ENCODE assay signal across 14 cellular contexts in the genomic region with DNA sequence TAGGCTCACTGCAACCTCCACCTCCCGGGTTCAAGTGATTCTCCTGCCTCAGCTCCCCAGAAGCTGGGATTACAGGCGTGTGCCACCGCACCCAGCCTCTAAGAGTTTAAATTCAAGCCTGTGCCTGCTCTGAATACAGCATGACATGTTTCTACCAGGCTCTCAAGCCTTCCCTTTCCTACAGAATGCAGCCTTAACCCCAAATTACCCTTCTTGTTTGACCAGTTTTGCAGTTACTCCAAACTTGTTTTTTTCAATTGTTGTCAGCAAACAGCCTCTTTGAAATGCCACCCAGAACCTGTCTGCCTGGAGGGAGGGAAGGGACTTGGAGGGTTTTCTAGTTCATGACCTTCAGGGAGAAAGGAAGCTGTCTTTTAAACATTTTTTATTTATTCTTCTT. TPM values are rescaled to one million over a fixed set of nuclear protein-coding genes. Genes with fewer than 3 reads are reported as not detected.
DNase-seq lines count a peak whose midpoint lies in the region; ATAC-seq and TF ChIP-seq lines count a peak whose summit lies in the region.
"Had no signal": no experiment of that assay in that cellular context is flagged by ENCODE, and none has a peak within 500 bp of the region (broad histone marks: within the 10 kb centered on the region; RNA-seq: fewer than 3 reads in every experiment).

No MANE protein-coding gene starts in this region.

- no peak overlapping the region for H3K4me2 ChIP-seq in mesendoderm (ENCODE audit: low read length)
- H3K4me2 ChIP-seq: SK-N-SH had no signal

- H3K4me1 ChIP-seq in breast epithelium (peaks cover 0 to 4% of the 10 kb centered on the region in 2 donors), mesendoderm (ENCODE audit: control insufficient read depth, low read depth, low read length) (peaks cover 5% of the 10 kb centered on the region), upper lobe of right lung (peaks cover 27% of the 10 kb centered on the region)

- H3K27ac Mint-ChIP-seq in activated T-cell treated with anti-CD3 and anti-CD28 coated beads, Interleukin-2, amount 50 U/mL, for 72 hours: peak overlapping the region; percentile 46
- no peak overlapping the region for H3K27ac Mint-ChIP-seq in activated T-helper 2 cell treated with anti-CD3 and anti-CD28 coated beads, Interferon-gamma antibody, Interleukin-2, Interleukin-4, amounts not matched to agents 10 μg/mL and 5 μg/mL and 100 μg/mL, durations not matched to agents 14 hours and 24 hours and 36 hours
- H3K27ac Mint-ChIP-seq: activated naive CD8-positive, alpha-beta T cell treated with anti-CD3 and anti-CD28 coated beads, Interleukin-2, amount 50 U/mL, for 24 hours had no signal

- H3K4me3 ChIP-seq in breast epithelium (no peak overlapping the region), mesendoderm (ENCODE audit: low read length) (no peak overlapping the region), upper lobe of right lung (no peak overlapping the region)

- H3K36me3 ChIP-seq in breast epithelium: no peaks in the 10 kb centered on the region
- no peaks in the 10 kb centered on the region for H3K36me3 ChIP-seq in mesendoderm (ENCODE audit: control insufficient read depth, insufficient read depth, low read length)
- peaks cover 17% of the 10 kb centered on the region for H3K36me3 ChIP-seq in upper lobe of right lung

- WGBS in mesendoderm (ENCODE audit: extremely low coverage, insufficient coverage, low lambda C conversion rate): no CpG with 5 or more reads among the region's 3 CpGs

- H2BK5ac ChIP-seq in mesendoderm (ENCODE audit: low read length): no peak overlapping the region

- H3K27me3 Mint-ChIP-seq in activated T-cell treated with anti-CD3 and anti-CD28 coated beads, Interleukin-2, amount 50 U/mL, for 72 hours (ENCODE audit: low read depth): no peaks in the 10 kb centered on the region
- no peaks in the 10 kb centered on the region for H3K27me3 Mint-ChIP-seq in activated T-cell treated with anti-CD3 and anti-CD28 coated beads, Interleukin-2, amount 50 U/mL, for 4 hours (ENCODE audit: low read depth)
- no peaks in the 10 kb centered on the region for H3K27me3 Mint-ChIP-seq in activated T-helper 2 cell treated with anti-CD3 and anti-CD28 coated beads, Interferon-gamma antibody, Interleukin-2, Interleukin-4, amounts not matched to agents 10 μg/mL and 5 μg/mL and 100 μg/mL, durations not matched to agents 14 hours and 24 hours and 36 hours (ENCODE audit: low read depth)
- H3K27me3 Mint-ChIP-seq: activated naive CD8-positive, alpha-beta T cell treated with anti-CD3 and anti-CD28 coated beads, Interleukin-2, amount 50 U/mL, for 24 hours had no signal

- no peaks in the 10 kb centered on the region for H3K36me3 Mint-ChIP-seq in activated T-cell treated with anti-CD3 and anti-CD28 coated beads, Interleukin-2, amount 50 U/mL, for 72 hours (ENCODE audit: insufficient read depth in 2 of 2)
- H3K36me3 Mint-ChIP-seq in activated T-cell treated with anti-CD3 and anti-CD28 coated beads, Interleukin-2, amount 50 U/mL, for 4 hours (ENCODE audit: insufficient read depth): peaks cover 7% of the 10 kb centered on the region
- no peaks in the 10 kb centered on the region for H3K36me3 Mint-ChIP-seq in activated T-helper 2 cell treated with anti-CD3 and anti-CD28 coated beads, Interferon-gamma antibody, Interleukin-2, Interleukin-4, amounts not matched to agents 10 μg/mL and 5 μg/mL and 100 μg/mL, durations not matched to agents 14 hours and 24 hours and 36 hours (ENCODE audit: low read depth)

- no peak overlapping the region for H3K4me3 Mint-ChIP-seq in activated T-cell treated with anti-CD3 and anti-CD28 coated beads, Interleukin-2, amount 50 U/mL, for 72 hours
- H3K4me3 Mint-ChIP-seq in activated T-cell treated with anti-CD3 and anti-CD28 coated beads, Interleukin-2, amount 50 U/mL, for 4 hours: no peak overlapping the region
- H3K4me3 Mint-ChIP-seq in activated T-helper 2 cell treated with anti-CD3 and anti-CD28 coated beads, Interferon-gamma antibody, Interleukin-2, Interleukin-4, amounts not matched to agents 10 μg/mL and 5 μg/mL and 100 μg/mL, durations not matched to agents 14 hours and 24 hours and 36 hours (ENCODE audit: low read depth): no peak overlapping the region
- H3K4me3 Mint-ChIP-seq: activated naive CD8-positive, alpha-beta T cell treated with anti-CD3 and anti-CD28 coated beads, Interleukin-2, amount 50 U/mL, for 24 hours had no signal

- no peak overlapping the region for H4K8ac ChIP-seq in mesendoderm (ENCODE audit: low read depth, low read length)

- DNase-seq in activated T-cell treated with anti-CD3 and anti-CD28 coated beads, Interleukin-2, amount 50 U/mL, for 72 hours: no peak
- no peak for DNase-seq in activated T-cell treated with anti-CD3 and anti-CD28 coated beads, Interleukin-2, amount 50 U/mL, for 4 hours
- DNase-seq in breast epithelium (ENCODE audit: low spot score in 2 of 2): no peak
- DNase-seq in mesendoderm: peak; percentile 61
- no peak for DNase-seq in upper lobe of right lung
- DNase-seq in AG08395 (ENCODE audit: low spot score): no peak
- no peak for DNase-seq in activated T-helper 2 cell treated with anti-CD3 and anti-CD28 coated beads, Interferon-gamma antibody, Interleukin-2, Interleukin-4, amounts not matched to agents 10 μg/mL and 5 μg/mL and 100 μg/mL, durations not matched to agents 14 hours and 24 hours and 36 hours (ENCODE audit: low spot score)
- DNase-seq in NCI-H82 (lab: John Stamatoyannopoulos, UW): no peak
- DNase-seq: activated CD4-positive, alpha-beta T cell treated with anti-CD3 and anti-CD28 coated beads for 48 hours; activated naive CD8-positive, alpha-beta T cell treated with anti-CD3 and anti-CD28 coated beads, Interleukin-2, amount 50 U/mL, for 24 hours; GOT3; NCI-H526 treated with DMSO at 0.1 percent for 48 hours; occipital lobe; SK-N-SH had no signal

- H3K27ac ChIP-seq in breast epithelium: peak overlapping the region; percentile 77 to 84
- no peak overlapping the region for H3K27ac ChIP-seq in mesendoderm (ENCODE audit: low read depth, low read length)
- peak overlapping the region; percentile 78 for H3K27ac ChIP-seq in upper lobe of right lung

- TF ChIP-seq POLR2A in breast epithelium (IDR thresholded peaks at IDR 0.05): no peak

- no peak overlapping the region for H3K9ac ChIP-seq in mesendoderm (ENCODE audit: low read length)
- H3K9ac ChIP-seq: SK-N-SH had no signal

- peaks cover 9% of the 10 kb centered on the region for H3K4me1 Mint-ChIP-seq in activated T-cell treated with anti-CD3 and anti-CD28 coated beads, Interleukin-2, amount 50 U/mL, for 72 hours (ENCODE audit: low read depth)
- peaks cover 25% of the 10 kb centered on the region for H3K4me1 Mint-ChIP-seq in activated T-cell treated with anti-CD3 and anti-CD28 coated beads, Interleukin-2, amount 50 U/mL, for 4 hours (ENCODE audit: low read depth)
- H3K4me1 Mint-ChIP-seq in activated T-helper 2 cell treated with anti-CD3 and anti-CD28 coated beads, Interferon-gamma antibody, Interleukin-2, Interleukin-4, amounts not matched to agents 10 μg/mL and 5 μg/mL and 100 μg/mL, durations not matched to agents 14 hours and 24 hours and 36 hours (ENCODE audit: low read depth): peaks cover 18% of the 10 kb centered on the region

- H3K9me3 Mint-ChIP-seq in activated T-cell treated with anti-CD3 and anti-CD28 coated beads, Interleukin-2, amount 50 U/mL, for 72 hours: no peaks in the 10 kb centered on the region
- no peaks in the 10 kb centered on the region for H3K9me3 Mint-ChIP-seq in activated T-cell treated with anti-CD3 and anti-CD28 coated beads, Interleukin-2, amount 50 U/mL, for 4 hours
- no peaks in the 10 kb centered on the region for H3K9me3 Mint-ChIP-seq in activated T-helper 2 cell treated with anti-CD3 and anti-CD28 coated beads, Interferon-gamma antibody, Interleukin-2, Interleukin-4, amounts not matched to agents 10 μg/mL and 5 μg/mL and 100 μg/mL, durations not matched to agents 14 hours and 24 hours and 36 hours
- H3K9me3 Mint-ChIP-seq: activated naive CD8-positive, alpha-beta T cell treated with anti-CD3 and anti-CD28 coated beads, Interleukin-2, amount 50 U/mL, for 24 hours had no signal

- intact Hi-C loops in breast epithelium (cut with DNase I; ENCODE audit: low total_unique reads): loop anchor here (10.0 kb wide), 1 partner anchor 760 kb away; no protein-coding TSS in a partner anchor
- intact Hi-C loops in upper lobe of right lung (cut with DNase I): no loop called here
- intact Hi-C loops in activated T-helper 2 cell treated with anti-CD3 and anti-CD28 coated beads, Interferon-gamma antibody, Interleukin-2, Interleukin-4, amounts not matched to agents 10 μg/mL and 5 μg/mL and 100 μg/mL, durations not matched to agents 14 hours and 24 hours and 36 hours (cut with micrococcal nuclease): no loop called here

- no peak for ATAC-seq in activated T-cell treated with anti-CD3 and anti-CD28 coated beads, Interleukin-2, amount 50 U/mL, for 72 hours (replicated peaks in 1 of 2)
- ATAC-seq in activated T-cell treated with anti-CD3 and anti-CD28 coated beads, Interleukin-2, amount 50 U/mL, for 4 hours: no peak
- peak; percentile 75 for ATAC-seq in upper lobe of right lung
- ATAC-seq: activated naive CD8-positive, alpha-beta T cell treated with anti-CD3 and anti-CD28 coated beads, Interleukin-2, amount 50 U/mL, for 24 hours had no signal

- H3K79me2 ChIP-seq in mesendoderm (ENCODE audit: control insufficient read depth, insufficient read depth, low read length): no peaks in the 10 kb centered on the region

- TF ChIP-seq CTCF in breast epithelium (IDR thresholded peaks at IDR 0.05) (no peak), upper lobe of right lung (IDR thresholded peaks at IDR 0.05) (no peak)

- no peak overlapping the region for H3K56ac ChIP-seq in mesendoderm (ENCODE audit: low read length)

- no peak overlapping the region for H3K18ac ChIP-seq in mesendoderm (ENCODE audit: low read length)

- no peak overlapping the region for H2BK120ac ChIP-seq in mesendoderm (ENCODE audit: low read depth, low read length)

- H3K27me3 ChIP-seq in breast epithelium: no peaks in the 10 kb centered on the region
- no peaks in the 10 kb centered on the region for H3K27me3 ChIP-seq in mesendoderm (ENCODE audit: insufficient read depth, low read length, poor library complexity)
- no peaks in the 10 kb centered on the region for H3K27me3 ChIP-seq in upper lobe of right lung

- H2AK5ac ChIP-seq in mesendoderm (ENCODE audit: low read length): no peak overlapping the region

- no peak overlapping the region for H4K5ac ChIP-seq in mesendoderm (ENCODE audit: low read length)

- H3K79me1 ChIP-seq in mesendoderm (ENCODE audit: low read length): peaks cover 4% of the 10 kb centered on the region

- H3K9me3 ChIP-seq in breast epithelium (no peaks in the 10 kb centered on the region), upper lobe of right lung (no peaks in the 10 kb centered on the region)
- H3K9me3 ChIP-seq: SK-N-SH had no signal

- no peak overlapping the region for H2BK15ac ChIP-seq in mesendoderm (replicated peaks; ENCODE audit: low read depth)

- H3K23ac ChIP-seq in mesendoderm (ENCODE audit: low read length): no peak overlapping the region

- H3K4ac ChIP-seq in mesendoderm (ENCODE audit: low read depth, low read length): no peak overlapping the region

RNA-seq across cellular contexts. Expression of a gene that starts 15.4 kb away (rescaled TPM):
- 10 to 100 TPM; 23.8 to 24.5 TPM for total RNA-seq in activated T-cell treated with anti-CD3 and anti-CD28 coated beads, Interleukin-2, amount 50 U/mL, for 72 hours
- total RNA-seq in activated T-cell treated with anti-CD3 and anti-CD28 coated beads, Interleukin-2, amount 50 U/mL, for 4 hours: 10 to 100 TPM; 38.8 to 44.7 (median 40.0) TPM
- 10 to 100 TPM; 38.2 to 53.1 (median 40.1) TPM for total RNA-seq in breast epithelium
- polyA plus RNA-seq in mesendoderm (2013, experiment 1 of 2): 65.1 TPM
- polyA plus RNA-seq in mesendoderm (2013, experiment 2 of 2): 63.6 TPM
- 44.0 TPM for total RNA-seq in upper lobe of right lung
- 26.6 and 27.2 TPM in 2 replicates for total RNA-seq in activated T-helper 2 cell treated with anti-CD3 and anti-CD28 coated beads, Interferon-gamma antibody, Interleukin-2, Interleukin-4, amounts not matched to agents 10 μg/mL and 5 μg/mL and 100 μg/mL, durations not matched to agents 14 hours and 24 hours and 36 hours

RNA-seq across cellular contexts. Expression of a gene that starts 31.7 kb away (rescaled TPM):
- not detected for total RNA-seq in activated T-cell treated with anti-CD3 and anti-CD28 coated beads, Interleukin-2, amount 50 U/mL, for 72 hours
- total RNA-seq in activated T-cell treated with anti-CD3 and anti-CD28 coated beads, Interleukin-2, amount 50 U/mL, for 4 hours: not detected
- 1 to 10 TPM in 2 of 3 donors, under 1 TPM in 1; 0.64 to 6.4 (median 2.0) TPM for total RNA-seq in breast epithelium
- 1.2 TPM for polyA plus RNA-seq in mesendoderm (2013, experiment 1 of 2)
- polyA plus RNA-seq in mesendoderm (2013, experiment 2 of 2): 1.2 TPM
- total RNA-seq in upper lobe of right lung: 4.5 TPM
- total RNA-seq in activated T-helper 2 cell treated with anti-CD3 and anti-CD28 coated beads, Interferon-gamma antibody, Interleukin-2, Interleukin-4, amounts not matched to agents 10 μg/mL and 5 μg/mL and 100 μg/mL, durations not matched to agents 14 hours and 24 hours and 36 hours: not detected in 2 replicates
- total RNA-seq: occipital lobe had no signal

RNA-seq across cellular contexts. Expression of a gene that starts 35.2 kb away (rescaled TPM):
- total RNA-seq in activated T-cell treated with anti-CD3 and anti-CD28 coated beads, Interleukin-2, amount 50 U/mL, for 72 hours: 10 to 100 TPM; 22.5 to 25.1 TPM
- total RNA-seq in activated T-cell treated with anti-CD3 and anti-CD28 coated beads, Interleukin-2, amount 50 U/mL, for 4 hours: 10 to 100 TPM; 25.4 to 27.9 (median 25.4) TPM
- 10 to 100 TPM; 10.2 to 20.0 (median 18.6) TPM for total RNA-seq in breast epithelium
- 19.5 TPM for polyA plus RNA-seq in mesendoderm (2013, experiment 1 of 2)
- polyA plus RNA-seq in mesendoderm (2013, experiment 2 of 2): 19.1 TPM
- 16.5 TPM for total RNA-seq in upper lobe of right lung
- total RNA-seq in activated T-helper 2 cell treated with anti-CD3 and anti-CD28 coated beads, Interferon-gamma antibody, Interleukin-2, Interleukin-4, amounts not matched to agents 10 μg/mL and 5 μg/mL and 100 μg/mL, durations not matched to agents 14 hours and 24 hours and 36 hours: 26.0 and 32.6 TPM in 2 replicates
